ENCODE assay signal across 8 cellular contexts in the genomic region with DNA sequence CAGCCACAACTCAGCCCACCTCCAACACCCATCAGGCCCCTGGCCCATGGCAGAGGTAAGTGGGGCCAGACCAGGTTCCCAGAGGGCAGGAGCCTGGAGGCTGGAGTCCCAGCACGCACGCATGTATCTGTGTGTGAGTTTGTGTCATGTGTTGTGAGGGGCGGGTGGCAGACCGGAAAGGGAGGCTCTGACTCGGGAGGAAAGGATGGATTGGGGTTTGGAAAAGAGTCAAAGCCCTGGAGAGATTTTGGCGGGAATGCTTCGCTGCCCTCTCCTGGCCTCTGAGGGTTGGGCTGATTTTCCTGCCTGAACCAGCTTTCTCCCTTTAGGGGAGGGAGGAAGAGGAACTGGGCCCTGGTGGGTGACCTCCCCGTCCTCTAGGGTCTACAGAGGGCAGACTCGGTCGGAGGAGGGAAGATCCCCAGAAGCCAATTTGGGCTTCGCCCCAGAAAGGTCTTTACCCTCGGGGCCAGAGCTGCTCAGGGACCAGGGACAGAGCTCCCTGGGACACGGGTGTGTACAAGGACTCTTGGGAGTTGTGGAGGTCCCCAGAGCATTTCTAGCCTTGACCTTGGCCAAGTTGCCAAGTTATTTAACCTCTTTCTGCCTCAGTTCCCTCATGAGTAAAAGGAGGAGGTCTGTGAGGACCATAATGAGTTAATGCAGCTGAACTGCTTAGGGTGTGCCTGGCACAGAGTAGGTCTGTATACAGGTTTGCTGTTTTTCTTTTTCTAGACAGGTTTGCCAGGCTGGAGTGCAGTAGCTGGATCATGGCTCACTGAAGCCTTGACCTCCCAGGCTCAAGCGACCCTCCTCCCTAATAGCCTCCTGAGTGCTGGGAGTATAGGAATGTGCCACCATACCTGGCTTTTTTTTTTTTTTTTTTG. TPM values are rescaled to one million over a fixed set of nuclear protein-coding genes. Genes with fewer than 3 reads are reported as not detected.
A peak's percentile ranks its signal among the peaks of the same experiment; 100 is the strongest.
DNase-seq lines count a peak whose midpoint lies in the region; ATAC-seq and TF ChIP-seq lines count a peak whose summit lies in the region.

No MANE protein-coding gene starts in this region.

- no peaks in the 10 kb centered on the region for H3K9me3 Mint-ChIP-seq in nephron progenitor cell
- no peaks in the 10 kb centered on the region for H3K9me3 Mint-ChIP-seq in CD14-positive monocyte

- no peak for ATAC-seq in HG03565 (IDR thresholded peaks at IDR 0.05; ENCODE audit: unreplicated experiment)

- H3K4me1 Mint-ChIP-seq in nephron progenitor cell (peaks cover 30% of the 10 kb centered on the region), CD14-positive monocyte (peaks cover 36% of the 10 kb centered on the region)

- H3K27ac ChIP-seq in coronary artery: peak overlapping the region; percentile 34 to 62

- H3K27ac Mint-ChIP-seq in nephron progenitor cell: no peak overlapping the region
- peak overlapping the region in 2 of 7 donors; percentile 30 to 31 for H3K27ac Mint-ChIP-seq in CD14-positive monocyte

- intact Hi-C loops in CD14-positive monocyte (cut with micrococcal nuclease): no loop called here

- H3K4me3 Mint-ChIP-seq in nephron progenitor cell (no peak overlapping the region), CD14-positive monocyte (no peak overlapping the region)

- H3K27me3 Mint-ChIP-seq in nephron progenitor cell (ENCODE audit: low read depth, poor library complexity): peaks cover 37% of the 10 kb centered on the region
- peaks cover 0 to 8% (median 4%) of the 10 kb centered on the region in 3 donors for H3K27me3 Mint-ChIP-seq in CD14-positive monocyte (ENCODE audit: low read depth in 3 of 3)

- H3K4me3 ChIP-seq in coronary artery: peak overlapping the region; percentile 16

- DNase-seq in NOMO-1 treated with DMSO at 0.1 percent for 48 hours (lab: John Stamatoyannopoulos, UW; ENCODE audit: unreplicated experiment) (peak; percentile 18), NOMO-1 treated with dmso at 0.1 percent for 144 hours (lab: John Stamatoyannopoulos, UW; ENCODE audit: unreplicated experiment) (no peak), NCI-H226 (peak; percentile 92), coronary artery (ENCODE audit: low spot score) (no peak), nephron progenitor cell (peak; percentile 31), CD14-positive monocyte (ENCODE audit: low spot score) (no peak), KG1 (lab: John Stamatoyannopoulos, UW) (no peak)

- TF ChIP-seq CTCF in coronary artery (IDR thresholded peaks at IDR 0.05): no peak
- TF ChIP-seq CTCF in nephron progenitor cell (IDR thresholded peaks at IDR 0.05): no peak
- no peak for TF ChIP-seq CTCF in CD14-positive monocyte (IDR thresholded peaks at IDR 0.05)

- H3K36me3 Mint-ChIP-seq in nephron progenitor cell (ENCODE audit: low read depth) (peaks cover 3% of the 10 kb centered on the region), CD14-positive monocyte (peaks cover 2 to 4% of the 10 kb centered on the region in 2 donors)

RNA-seq across cellular contexts. Expression of a gene that starts 6.9 kb away (rescaled TPM):
- polyA plus RNA-seq in CD14-positive monocyte: 10 to 100 TPM; 22.8 to 31.5 TPM

RNA-seq across cellular contexts. Expression of a gene that starts 7.3 kb away (rescaled TPM):
- 10 to 100 TPM; 68.3 to 72.1 TPM for polyA plus RNA-seq in CD14-positive monocyte

RNA-seq across cellular contexts. Expression of a gene that starts 11.7 kb away (rescaled TPM):
- 1 to 10 TPM; 2.5 TPM for polyA plus RNA-seq in CD14-positive monocyte

RNA-seq across cellular contexts. Expression of a gene that starts 21.5 kb away (rescaled TPM):
- 10 to 100 TPM; 24.4 to 35.2 TPM for polyA plus RNA-seq in CD14-positive monocyte

RNA-seq across cellular contexts. Expression of a gene that starts 23.7 kb away (rescaled TPM):
- 100 to 1,000 TPM; 101 to 109 TPM for polyA plus RNA-seq in CD14-positive monocyte

Comparison
In these comparisons a context has a peak if more than half of its experiments do, and no peak if none do; other contexts are left out.
1. DNase-seq: peak in NOMO-1 treated with DMSO at 0.1 percent for 48 hours (single experiment), NCI-H226 (single experiment) and nephron progenitor cell (single experiment); none in NOMO-1 treated with dmso at 0.1 percent for 144 hours (single experiment), coronary artery (single experiment), CD14-positive monocyte (single experiment) and KG1 (single experiment).